8 cellular contexts compared by ENCODE assay signal in the genomic region with DNA sequence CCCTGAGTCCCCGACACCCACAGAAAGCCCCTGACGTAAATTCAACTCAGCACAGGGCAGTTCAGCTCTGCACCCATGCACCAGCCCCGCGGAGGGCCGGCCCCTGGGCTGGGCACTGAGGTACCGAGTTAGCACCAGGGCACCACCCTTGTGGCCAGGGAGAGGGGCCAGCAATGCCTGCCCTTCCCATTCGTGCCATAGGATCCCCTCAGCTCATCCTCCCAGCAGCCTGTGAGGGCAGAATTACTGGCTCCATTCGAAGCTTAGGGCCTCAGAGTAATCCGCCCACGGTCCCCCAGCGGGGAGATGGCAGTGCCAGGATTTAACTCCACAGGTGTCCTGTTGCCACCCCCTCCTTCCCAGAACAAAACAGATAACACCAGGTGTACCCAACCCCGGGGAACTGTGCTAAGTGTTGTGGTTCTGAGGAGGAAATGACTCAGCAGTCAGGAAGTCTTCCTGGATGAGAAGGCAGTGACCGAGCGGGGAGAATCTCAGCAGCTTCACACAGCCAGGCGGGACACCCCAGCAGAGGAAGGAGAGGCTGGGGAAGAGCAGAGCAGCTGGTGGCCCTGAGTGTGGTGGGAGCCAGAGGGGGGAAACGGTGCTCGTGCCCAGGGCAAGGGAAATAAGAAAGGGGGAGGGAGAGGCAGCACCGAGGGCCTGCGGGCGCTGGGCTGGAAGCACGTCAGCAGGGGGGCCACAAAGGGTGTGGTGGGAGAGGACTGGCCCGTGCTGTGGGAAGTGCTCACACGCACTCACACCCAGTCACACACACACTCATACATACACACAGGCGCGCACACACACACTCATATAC. TPM values are rescaled to one million over a fixed set of nuclear protein-coding genes. Genes with fewer than 3 reads are reported as not detected.
A peak's percentile ranks its signal among the peaks of the same experiment; 100 is the strongest.
DNase-seq lines count a peak whose midpoint lies in the region; ATAC-seq and TF ChIP-seq lines count a peak whose summit lies in the region.

No MANE protein-coding gene starts in this region.

- peak overlapping the region in 4 of 10 experiments; percentile 10 to 40 (median 20); a peak in 5 of 20 replicates for H3K4me3 ChIP-seq in BLaER1 treated with 17β-estradiol and CSF1 and Interleukin-3, amounts not matched to agents 10 nM and 100 nM
- H3K4me3 ChIP-seq in OCI-LY1 (ENCODE audit: low read depth, low read length, poor library complexity, severe bottlenecking) = no peak overlapping the region

- H3K9me2 ChIP-seq in OCI-LY1 (ENCODE audit: low read depth, low read length) = no peaks in the 10 kb centered on the region

- H3K27ac Mint-ChIP-seq in activated naive CD8-positive, alpha-beta T cell treated with anti-CD3 and anti-CD28 coated beads for 36 hours = no peak overlapping the region

- no peak overlapping the region for H2AFZ ChIP-seq in OCI-LY1 (ENCODE audit: low read length)

- peaks cover 2 to 10% (median 6%) of the 10 kb centered on the region in 11 experiments; a peak in 17 of 22 replicates for H3K9me3 ChIP-seq in BLaER1 treated with 17β-estradiol and CSF1 and Interleukin-3, amounts not matched to agents 10 nM and 100 nM (replicated peaks in 1 of 11)
- H3K9me3 ChIP-seq in OCI-LY1 (ENCODE audit: low read length) = no peaks in the 10 kb centered on the region

- H3K4me1 Mint-ChIP-seq in activated naive CD8-positive, alpha-beta T cell treated with anti-CD3 and anti-CD28 coated beads for 36 hours = no peaks in the 10 kb centered on the region

- peak; percentile 48 for DNase-seq in activated naive CD8-positive, alpha-beta T cell treated with anti-CD3 and anti-CD28 coated beads for 36 hours
- DNase-seq in hepatic stellate cell (ENCODE audit: low spot score) (peak; percentile 41), smooth muscle cell of the brain vasculature (ENCODE audit: low read depth, low spot score) (peak; percentile 73), inferior parietal cortex (ENCODE audit: extremely low spot score) (no peak)

- peak overlapping the region; percentile 66 to 99 (median 95) for H3K27ac ChIP-seq in BLaER1 treated with 17β-estradiol and CSF1 and Interleukin-3, amounts not matched to agents 10 nM and 100 nM
- H3K27ac ChIP-seq in OCI-LY1 (ENCODE audit: low read depth, low read length, poor library complexity, severe bottlenecking) = peak overlapping the region; percentile 73

- peak overlapping the region; percentile 81 to 95 (median 88) for H3K4me2 ChIP-seq in BLaER1 treated with 17β-estradiol and CSF1 and Interleukin-3, amounts not matched to agents 10 nM and 100 nM
- H3K4me2 ChIP-seq in OCI-LY1 (ENCODE audit: low read length) = peak overlapping the region; percentile 46

- H3K36me3 Mint-ChIP-seq in activated naive CD8-positive, alpha-beta T cell treated with anti-CD3 and anti-CD28 coated beads for 36 hours = no peaks in the 10 kb centered on the region

- peaks cover 25% of the 10 kb centered on the region for H3K27me3 Mint-ChIP-seq in activated naive CD8-positive, alpha-beta T cell treated with anti-CD3 and anti-CD28 coated beads for 36 hours

- H3K4me3 Mint-ChIP-seq in activated naive CD8-positive, alpha-beta T cell treated with anti-CD3 and anti-CD28 coated beads for 36 hours = no peak overlapping the region

- H3F3A ChIP-seq in OCI-LY1 (ENCODE audit: insufficient read depth, low read length) = no peaks in the 10 kb centered on the region

- no peaks in the 10 kb centered on the region for H3K36me3 ChIP-seq in BLaER1 treated with 17β-estradiol and CSF1 and Interleukin-3, amounts not matched to agents 10 nM and 100 nM
- no peaks in the 10 kb centered on the region for H3K36me3 ChIP-seq in OCI-LY1 (ENCODE audit: insufficient read depth, low read length)

- H4K20me1 ChIP-seq in BLaER1 treated with 17β-estradiol and CSF1 and Interleukin-3, amounts not matched to agents 10 nM and 100 nM = no peaks in the 10 kb centered on the region
- no peaks in the 10 kb centered on the region for H4K20me1 ChIP-seq in OCI-LY1 (ENCODE audit: insufficient read depth, low read length)

- H3K9me3 Mint-ChIP-seq in activated naive CD8-positive, alpha-beta T cell treated with anti-CD3 and anti-CD28 coated beads for 36 hours = peaks cover 4% of the 10 kb centered on the region

- peak; percentile 68 for ATAC-seq in GM19397 (IDR thresholded peaks at IDR 0.05; ENCODE audit: unreplicated experiment)
- ATAC-seq in HG03521 (IDR thresholded peaks at IDR 0.05; ENCODE audit: unreplicated experiment) = peak; percentile 55

- no peaks in the 10 kb centered on the region for H3K27me3 ChIP-seq in BLaER1 treated with 17β-estradiol and CSF1 and Interleukin-3, amounts not matched to agents 10 nM and 100 nM
- no peaks in the 10 kb centered on the region for H3K27me3 ChIP-seq in OCI-LY1 (ENCODE audit: insufficient read depth, low read length)

- no peak for TF ChIP-seq CTCF in OCI-LY1 (IDR thresholded peaks at IDR 0.05; ENCODE audit: low read length)

- peak overlapping the region; percentile 66 to 79 (median 70); a peak in 21 of 22 replicates for H3K9ac ChIP-seq in BLaER1 treated with 17β-estradiol and CSF1 and Interleukin-3, amounts not matched to agents 10 nM and 100 nM
- H3K9ac ChIP-seq in OCI-LY1 (ENCODE audit: low read length) = peak overlapping the region; percentile 35; the same call in 1 of the 2 replicates

- H3K4me1 ChIP-seq in BLaER1 treated with 17β-estradiol and CSF1 and Interleukin-3, amounts not matched to agents 10 nM and 100 nM = peaks cover 78 to 96% (median 91%) of the 10 kb centered on the region in 10 experiments
- H3K4me1 ChIP-seq in OCI-LY1 (ENCODE audit: insufficient read depth, low read length, severe bottlenecking) = peaks cover 58% of the 10 kb centered on the region

- H3K79me2 ChIP-seq in OCI-LY1 (ENCODE audit: insufficient read depth, low read length) = no peaks in the 10 kb centered on the region

RNA-seq across cellular contexts. Expression of a gene that starts 59.6 kb away (rescaled TPM):
- total RNA-seq in activated naive CD8-positive, alpha-beta T cell treated with anti-CD3 and anti-CD28 coated beads for 36 hours = under 1 TPM; 0.12 to 0.25 TPM
